ENCODE assay signal across 24 cellular contexts in genomic region chr14:100573009-100573756, GRCh38. TPM values are rescaled to one million over a fixed set of nuclear protein-coding genes. Genes with fewer than 3 reads are reported as not detected.
DNase-seq lines count a peak whose midpoint lies in the region; ATAC-seq, FAIRE-seq and TF ChIP-seq lines count a peak whose summit lies in the region.
"Had no signal": no experiment of that assay in that cellular context is flagged by ENCODE, and none has a peak within 500 bp of the region (broad histone marks: within the 10 kb centered on the region; RNA-seq: fewer than 3 reads in every experiment).

No MANE protein-coding gene starts in this region.

- WGBS in SK-N-SH (ENCODE audit: low lambda C conversion rate): 52% methylated on average over 15 of the region's 18 CpGs
- 35% methylated on average over 6 of the region's 18 CpGs; no CpG with 5 or more reads in 1 of the 2 experiments for WGBS in H1 (ENCODE audit: extremely low coverage in 1 of 2, insufficient coverage in 1 of 2, insufficient read length in 1 of 2, insufficient replicate concordance in 2 of 2, low coverage in 1 of 2, low lambda C conversion rate in 2 of 2, missing lambda C conversion rate in 1 of 2), 2 experiments
- no CpG with 5 or more reads among the region's 18 CpGs for WGBS in neuronal stem cell (ENCODE audit: extremely low coverage in 2 of 2, insufficient read length in 2 of 2, insufficient replicate concordance in 1 of 2), 2 donors
- WGBS in hepatocyte (ENCODE audit: low lambda C conversion rate, missing lambda C conversion rate): 35% methylated on average over 8 of the region's 18 CpGs

- H4K20me1 ChIP-seq in SK-N-SH (ENCODE audit: insufficient read depth) (no peaks in the 10 kb centered on the region), H1 (replicated peaks in 1 of 2; ENCODE audit: control insufficient read depth in 1 of 2, insufficient read depth in 2 of 2, low read length in 2 of 2) (no peaks in the 10 kb centered on the region), hepatocyte (ENCODE audit: insufficient read depth, poor library complexity, severe bottlenecking) (no peaks in the 10 kb centered on the region)

- peak overlapping the region; percentile 96 for H4K91ac ChIP-seq in H1 (replicated peaks; ENCODE audit: insufficient read length, low read length)
- no peak overlapping the region for H4K91ac ChIP-seq in neuronal stem cell (ENCODE audit: low read depth, low read length, poor library complexity)

- H4K8ac ChIP-seq in H1 (ENCODE audit: extremely low read depth, insufficient read depth, low read length) (peak overlapping the region; percentile 46; the same call in 1 of the 2 replicates), neuronal stem cell (ENCODE audit: low read depth, low read length) (no peak overlapping the region)

- peak overlapping the region; percentile 91 for H3K4ac ChIP-seq in H1 (replicated peaks; ENCODE audit: insufficient read length, low read depth, low read length)
- peak overlapping the region; percentile 26 for H3K4ac ChIP-seq in neuronal stem cell (ENCODE audit: low read length)

- H3K4me1 ChIP-seq in SK-N-SH (ENCODE audit: control insufficient read depth in 1 of 2, insufficient read depth in 2 of 2, low read depth in 1 of 2, low read length in 1 of 2): peaks cover 0 to 70% of the 10 kb centered on the region in 2 experiments; a peak in 1 of 4 replicates
- peaks cover 0 to 25% (median 18%) of the 10 kb centered on the region in 4 experiments; a peak in 6 of 7 replicates for H3K4me1 ChIP-seq in H1 (replicated peaks in 1 of 4; ENCODE audit: control insufficient read depth in 3 of 4, insufficient read depth in 4 of 4, low read length in 3 of 4)
- H3K4me1 ChIP-seq in neuronal stem cell (ENCODE audit: control insufficient read depth in 2 of 2, insufficient read depth in 1 of 2, low read depth in 1 of 2, low read length in 2 of 2): peaks cover 30 to 36% of the 10 kb centered on the region in 2 donors
- H3K4me1 ChIP-seq in hepatocyte (ENCODE audit: insufficient read depth): peaks cover 5% of the 10 kb centered on the region
- H3K4me1 ChIP-seq: breast epithelium, prostate gland had no signal

- H2AFZ ChIP-seq in SK-N-SH (ENCODE audit: low read depth): no peak overlapping the region
- 0 out of 2 replicates have a peak overlapping the region, but pooled peaks have one; percentile 80 for H2AFZ ChIP-seq in H1 (ENCODE audit: low read length)
- H2AFZ ChIP-seq in neuronal stem cell (ENCODE audit: low read length): peak overlapping the region; percentile 56
- no peak overlapping the region for H2AFZ ChIP-seq in hepatocyte

- H3K27me3 ChIP-seq in SK-N-SH (ENCODE audit: insufficient read depth) (peaks cover 15% of the 10 kb centered on the region), H1 (replicated peaks in 1 of 4; ENCODE audit: control insufficient read depth in 3 of 4, extremely low read depth in 1 of 4, insufficient read depth in 3 of 4, low read length in 3 of 4) (peaks cover 16 to 21% (median 18%) of the 10 kb centered on the region in 4 experiments; a peak in 6 of 7 replicates), neuronal stem cell (ENCODE audit: control insufficient read depth in 3 of 3, insufficient read depth in 3 of 3, low read depth in 1 of 3, low read length in 3 of 3) (peaks cover 8 to 56% (median 17%) of the 10 kb centered on the region in 3 experiments), hepatocyte (peaks cover 43% of the 10 kb centered on the region)

- peak overlapping the region; percentile 78; the same call in 1 of the 2 replicates for H2BK12ac ChIP-seq in H1 (ENCODE audit: low read depth, low read length)
- peak overlapping the region; percentile 7 for H2BK12ac ChIP-seq in neuronal stem cell (ENCODE audit: low read length)

- peaks cover 7% of the 10 kb centered on the region; the same call in 1 of the 2 replicates for H3K23me2 ChIP-seq in H1 (ENCODE audit: low read depth, low read length)

- H3K23ac ChIP-seq in H1 (ENCODE audit: insufficient read length): no peak overlapping the region
- H3K23ac ChIP-seq in neuronal stem cell (ENCODE audit: low read depth, low read length, poor library complexity): peak overlapping the region; percentile 11

- peak; percentile 74 for DNase-seq in SK-N-SH
- peak; percentile 4 for DNase-seq in Jurkat, Clone E6-1 (ENCODE audit: low read depth, low spot score)
- no peak for DNase-seq in H1 (ENCODE audit: low read depth in 1 of 2, low spot score in 2 of 2)
- DNase-seq in neuronal stem cell (ENCODE audit: low spot score): no peak
- no peak for DNase-seq in GM12891 (ENCODE audit: insufficient read length, low spot score)
- DNase-seq in hepatocyte (ENCODE audit: low spot score): no peak
- DNase-seq: activated CD4-positive, alpha-beta T cell treated with anti-CD3 and anti-CD28 coated beads, Interleukin-2, amount 10 ng/mL, durations not matched to agents 24 days and 14 days; activated naive CD4-positive, alpha-beta T cell treated with anti-CD3 and anti-CD28 coated beads for 36 hours; activated T-cell treated with anti-CD3 and anti-CD28 coated beads, Interleukin-2, amount 50 U/mL, for 48 hours; effector memory CD8-positive, alpha-beta T cell; foreskin melanocyte; MG63; NCI-H1417; NCI-H2107 had no signal

- H3K9ac ChIP-seq in SK-N-SH (no peak overlapping the region), H1 (replicated peaks in 1 of 4; ENCODE audit: extremely low read depth in 1 of 4, low read depth in 3 of 4, low read length in 3 of 4) (no peak overlapping the region), neuronal stem cell (ENCODE audit: low read depth, low read length, poor library complexity) (no peak overlapping the region)

- H3K79me2 ChIP-seq in SK-N-SH (ENCODE audit: insufficient read depth): no peaks in the 10 kb centered on the region
- H3K79me2 ChIP-seq in H1 (ENCODE audit: control insufficient read depth in 1 of 2, insufficient read depth in 2 of 2, low read length in 2 of 2): no peaks in the 10 kb centered on the region
- no peaks in the 10 kb centered on the region for H3K79me2 ChIP-seq in hepatocyte

- H3K79me1 ChIP-seq in H1 (ENCODE audit: low read depth, low read length) (no peaks in the 10 kb centered on the region), neuronal stem cell (ENCODE audit: low read depth, low read length) (peaks cover 2% of the 10 kb centered on the region)

- TF ChIP-seq RAD21 in SK-N-SH (IDR thresholded peaks at IDR 0.05; ENCODE audit: low read length) (no peak), H1 (IDR thresholded peaks at IDR 0.05 in 1 of 2, conservative IDR thresholded peaks at IDR 0.05 in 1 of 2; ENCODE audit: low read depth in 2 of 2, low read length in 2 of 2) (no peak)

- peak overlapping the region; percentile 95; the same call in 1 of the 2 replicates for H2BK20ac ChIP-seq in H1 (ENCODE audit: low read length)

- TF ChIP-seq POLR2A in H1 (IDR thresholded peaks at IDR 0.05; ENCODE audit: control extremely low read depth in 1 of 2, low read depth in 2 of 2, low read length in 2 of 2) (no peak), GM12891 (IDR thresholded peaks at IDR 0.05; ENCODE audit: low read depth, low read length) (no peak)

- POLR2A ChIA-PET in SK-N-SH (lab: Yijun Ruan, JAX): interaction anchor here (1.2 kb wide), 1 partner anchor 12 kb away, joined by 3 read pairs; no protein-coding TSS in a partner anchor
- POLR2A ChIA-PET in H1 (lab: Charles Lee; ENCODE audit: partially characterized antibody): no interaction called here

- H2BK5ac ChIP-seq in H1 (ENCODE audit: low read depth, low read length): peak overlapping the region; percentile 66
- peak overlapping the region; percentile 91 for H2BK5ac ChIP-seq in neuronal stem cell (ENCODE audit: low read length)

- no peaks in the 10 kb centered on the region for H3F3A ChIP-seq in SK-N-SH (replicated peaks; ENCODE audit: insufficient read depth)

- H3K9me3 ChIP-seq in SK-N-SH (no peaks in the 10 kb centered on the region), H1 (ENCODE audit: insufficient read depth in 2 of 2, low read depth in 1 of 2, low read length in 1 of 2) (no peaks in the 10 kb centered on the region), neuronal stem cell (replicated peaks in 1 of 2; ENCODE audit: control insufficient read depth in 2 of 2, insufficient read depth in 1 of 2, low read depth in 1 of 2, low read length in 2 of 2) (no peaks in the 10 kb centered on the region), hepatocyte (ENCODE audit: low read depth) (no peaks in the 10 kb centered on the region)
- H3K9me3 ChIP-seq: breast epithelium, esophagus muscularis mucosa, MG63, prostate gland, upper lobe of left lung had no signal

- ATAC-seq in SK-N-SH treated with all-trans-retinoic acid at 6 μM for 48 hours: no peak
- ATAC-seq in HG03571 (IDR thresholded peaks at IDR 0.05; ENCODE audit: unreplicated experiment): no peak
- ATAC-seq: effector memory CD8-positive, alpha-beta T cell had no signal

- TF ChIP-seq EP300 in SK-N-SH (IDR thresholded peaks at IDR 0.05; ENCODE audit: borderline replicate concordance in 1 of 2, low read depth in 1 of 2, low read length in 1 of 2) (no peak), H1 (IDR thresholded peaks at IDR 0.05; ENCODE audit: borderline replicate concordance in 1 of 2, low read depth in 2 of 2, low read length in 2 of 2) (no peak)

- no peak overlapping the region for H3K4me3 ChIP-seq in SK-N-SH (ENCODE audit: low read depth in 2 of 2, low read length in 1 of 2)
- H3K4me3 ChIP-seq in Jurkat, Clone E6-1 (ENCODE audit: low read length): no peak overlapping the region
- peak overlapping the region in 1 of 4 experiments; percentile 47; a peak in 1 of 8 replicates for H3K4me3 ChIP-seq in H1 (ENCODE audit: extremely low read depth in 1 of 4, insufficient read depth in 2 of 4, low read depth in 3 of 4, low read length in 4 of 4)
- H3K4me3 ChIP-seq in neuronal stem cell (ENCODE audit: low read length in 2 of 2): peak overlapping the region in 1 of 2 donors; percentile 15
- no peak overlapping the region for H3K4me3 ChIP-seq in hepatocyte
- H3K4me3 ChIP-seq: breast epithelium, coronary artery, esophagus muscularis mucosa, MG63, prostate gland, upper lobe of left lung had no signal

- H3K27ac ChIP-seq in SK-N-SH (ENCODE audit: low read depth in 2 of 2, low read length in 1 of 2): peak overlapping the region in 1 of 2 experiments; percentile 48; a peak in 1 of 4 replicates
- H3K27ac ChIP-seq in H1 (ENCODE audit: low read depth, low read length): no peak overlapping the region
- no peak overlapping the region for H3K27ac ChIP-seq in neuronal stem cell (replicated peaks; ENCODE audit: low read length)
- H3K27ac ChIP-seq in hepatocyte: no peak overlapping the region
- H3K27ac ChIP-seq: breast epithelium, coronary artery, esophagus muscularis mucosa, prostate gland, upper lobe of left lung, VCaP had no signal

- H2AK5ac ChIP-seq in H1 (ENCODE audit: low read depth, low read length) (peak overlapping the region; percentile 65; the same call in 1 of the 2 replicates), neuronal stem cell (ENCODE audit: low read depth, low read length) (peak overlapping the region; percentile 99)

- H3K36me3 ChIP-seq in SK-N-SH (replicated peaks in 1 of 2; ENCODE audit: control insufficient read depth in 1 of 2, insufficient read depth in 2 of 2, low read length in 1 of 2) (no peaks in the 10 kb centered on the region), H1 (ENCODE audit: control insufficient read depth in 2 of 4, insufficient read depth in 4 of 4, low read length in 3 of 4) (no peaks in the 10 kb centered on the region), neuronal stem cell (replicated peaks in 1 of 2; ENCODE audit: control insufficient read depth in 2 of 2, insufficient read depth in 2 of 2, low read length in 2 of 2) (no peaks in the 10 kb centered on the region), hepatocyte (replicated peaks; ENCODE audit: insufficient read depth, low read depth) (no peaks in the 10 kb centered on the region)
- H3K36me3 ChIP-seq: breast epithelium, esophagus muscularis mucosa, MG63, prostate gland, upper lobe of left lung had no signal

- H2BK120ac ChIP-seq in H1 (replicated peaks; ENCODE audit: low read depth, low read length) (peak overlapping the region; percentile 83), neuronal stem cell (ENCODE audit: low read depth, low read length) (no peak overlapping the region)

- peak overlapping the region; percentile 48 for H3K18ac ChIP-seq in H1 (ENCODE audit: extremely low read depth, low read length)
- peak overlapping the region; percentile 95 for H3K18ac ChIP-seq in neuronal stem cell (ENCODE audit: low read length)

- TF ChIP-seq CTCF in SK-N-SH (IDR thresholded peaks at IDR 0.05): no peak
- TF ChIP-seq CTCF in H1 (IDR thresholded peaks at IDR 0.05; ENCODE audit: control extremely low read depth in 1 of 3, insufficient read depth in 1 of 3, low read depth in 1 of 3, low read length in 3 of 3): no peak
- no peak for TF ChIP-seq CTCF in hepatocyte (IDR thresholded peaks at IDR 0.05; ENCODE audit: poor library complexity)

- no peaks in the 10 kb centered on the region for H3K9me2 ChIP-seq in SK-N-SH
- H3K9me2 ChIP-seq in hepatocyte (replicated peaks; ENCODE audit: insufficient read depth): no peaks in the 10 kb centered on the region

- peak overlapping the region; percentile 79 for H4K5ac ChIP-seq in H1 (ENCODE audit: insufficient read length, low read depth, low read length)

- FAIRE-seq in H1 (lab: Jason Lieb, UNC) (no peak), GM12891 (lab: Jason Lieb, UNC) (no peak)
- FAIRE-seq: A204.1 had no signal

- CTCF ChIA-PET in SK-N-SH (lab: Yijun Ruan, JAX) (interaction anchor here (0.8 to 1.6 kb wide), 3 partner anchors 14 to 327 kb away, joined by 3 to 5 read pairs (median 4); no protein-coding TSS in a partner anchor), H1 (lab: Charles Lee; ENCODE audit: partially characterized antibody) (interaction anchor here (1.1 to 2.1 kb wide), 3 partner anchors 14 to 68 kb away, joined by 3 to 6 read pairs (median 4); no protein-coding TSS in a partner anchor)

- H3K56ac ChIP-seq in H1 (replicated peaks; ENCODE audit: insufficient read length, low read depth, low read length): no peak overlapping the region

- H2BK15ac ChIP-seq in H1 (ENCODE audit: low read length): peak overlapping the region; percentile 88
- peak overlapping the region; percentile 95 for H2BK15ac ChIP-seq in neuronal stem cell (ENCODE audit: low read length)

- H3K14ac ChIP-seq in H1 (ENCODE audit: insufficient read length) (no peak overlapping the region), neuronal stem cell (ENCODE audit: low read length) (no peak overlapping the region)

- no peak overlapping the region for H3K4me2 ChIP-seq in SK-N-SH
- H3K4me2 ChIP-seq in H1 (ENCODE audit: insufficient read depth in 1 of 2, low read depth in 2 of 2, low read length in 2 of 2): peak overlapping the region; percentile 41 to 57; a peak in 3 of 4 replicates
- peak overlapping the region; percentile 25 for H3K4me2 ChIP-seq in neuronal stem cell (ENCODE audit: insufficient read depth, low read length, poor library complexity, severe bottlenecking)
- no peak overlapping the region for H3K4me2 ChIP-seq in hepatocyte

RNA-seq across cellular contexts. Expression of gene BEGAIN, which starts 14.0 kb away (rescaled TPM):
- polyA plus RNA-seq in SK-N-SH (2012; rRNA removed): 4.2 and 4.4 TPM in 2 replicates
- polyA plus RNA-seq in SK-N-SH (2012; cell fraction: cytosol; rRNA removed): 1.9 and 4.4 TPM in 2 replicates
- polyA plus RNA-seq in SK-N-SH (2012; cell fraction: nucleus; rRNA removed): 23.8 and 41.4 TPM in 2 replicates
- 4.8 TPM for polyA plus RNA-seq in Jurkat, Clone E6-1 (2012; ENCODE audit: insufficient read depth, insufficient read length)
- 2.1 and 3.0 TPM in 2 replicates for total RNA-seq in H1 (2021; fragmentation: NEBNext Ultra II Directional; extraction: Animal tissue kit (Norgen Biotek cat#: 25700))
- polyA plus RNA-seq in H1 (2011; rRNA removed): 2.9 and 3.7 TPM in 2 replicates
- 2.7 TPM for polyA plus RNA-seq in H1 (2011; cell fraction: cytosol; rRNA removed)
- polyA plus RNA-seq in H1 (2011; cell fraction: nucleus; rRNA removed): 5.0 TPM
- polyA plus RNA-seq in H1 (2012, experiment 1 of 2): 2.0 to 3.5 TPM (median 2.7 TPM) in 4 replicates
- 1.5 TPM for polyA plus RNA-seq in H1 (2012, experiment 2 of 2)
- polyA plus RNA-seq in H1 (2013, experiment 1 of 2): 1.6 TPM
- 1.8 TPM for polyA plus RNA-seq in H1 (2013, experiment 2 of 2)
- 1.0 and 1.7 TPM in 2 replicates for polyA minus RNA-seq in H1 (2011; rRNA and poly(A)+ RNA removed)
- 1.4 TPM for polyA minus RNA-seq in H1 (2011; cell fraction: cytosol; rRNA and poly(A)+ RNA removed)
- polyA minus RNA-seq in H1 (2011; cell fraction: nucleus; rRNA and poly(A)+ RNA removed): 1.9 TPM
- 20.9 TPM for polyA plus RNA-seq in neuronal stem cell (2013, experiment 1 of 2)
- 20.1 TPM for polyA plus RNA-seq in neuronal stem cell (2013, experiment 2 of 2)
- 0.08 TPM for polyA plus RNA-seq in GM12891 (2012; ENCODE audit: low read depth, missing spikeins)
- 0.56 and 1.4 TPM in 2 replicates for total RNA-seq in hepatocyte
- 1.8 and 2.5 TPM in 2 replicates for polyA plus RNA-seq in hepatocyte
- total RNA-seq: B cell had no signal

Comparison
In these comparisons a context has a peak if more than half of its experiments do, and no peak if none do; other contexts are left out.
1. DNase-seq: peak in SK-N-SH (single experiment) and Jurkat, Clone E6-1 (single experiment); none in H1 (0 of 2), neuronal stem cell (single experiment), GM12891 (single experiment) and hepatocyte (single experiment).
2. H2AFZ ChIP-seq: peak in H1 (single experiment) and neuronal stem cell (single experiment); none in SK-N-SH (single experiment) and hepatocyte (single experiment).
3. H3K4me2 ChIP-seq: peak in H1 (2 of 2) and neuronal stem cell (single experiment); none in SK-N-SH (single experiment) and hepatocyte (single experiment).